In the genomic region with DNA sequence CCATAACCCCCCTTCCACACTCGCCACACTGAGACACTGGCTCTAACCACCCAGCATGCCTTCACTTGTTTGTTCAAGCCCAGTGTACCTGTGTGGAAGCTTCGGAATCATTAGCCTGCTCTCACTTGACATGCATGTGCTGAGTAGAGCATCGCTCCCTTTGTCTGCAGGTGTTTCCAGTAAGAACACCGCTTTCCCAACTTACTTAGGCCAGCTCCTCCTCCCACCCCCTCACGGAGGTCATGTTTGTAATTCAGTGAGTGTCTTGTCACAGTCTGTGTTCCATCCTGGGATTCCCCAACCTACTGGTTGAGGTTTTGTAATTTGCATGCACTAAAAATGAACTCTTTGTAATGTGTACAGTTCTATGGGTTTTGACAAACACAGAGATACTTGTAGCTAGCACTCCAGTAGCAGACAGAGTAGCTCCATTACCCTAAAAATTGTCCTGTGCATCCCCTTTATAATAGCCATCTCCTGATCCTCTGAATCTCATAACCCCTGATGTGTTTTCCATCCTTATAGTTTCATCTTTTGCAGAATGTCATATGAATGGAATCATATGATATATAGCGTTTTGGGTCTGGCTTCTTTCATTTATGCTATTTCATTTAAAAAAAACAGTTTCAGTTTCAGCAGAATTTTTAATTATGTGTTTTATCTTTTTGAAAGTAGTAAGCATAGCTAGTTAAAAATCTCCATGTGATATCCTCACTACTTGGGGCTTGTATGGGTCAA, we compare ENCODE assay signal across 8 cellular contexts.
DNase-seq lines count a peak whose midpoint lies in the region; ATAC-seq and TF ChIP-seq lines count a peak whose summit lies in the region.
"Had no signal": no experiment of that assay in that cellular context is flagged by ENCODE, and none has a peak within 500 bp of the region (broad histone marks: within the 10 kb centered on the region; RNA-seq: fewer than 3 reads in every experiment).

No MANE protein-coding gene starts in this region.

- peaks cover 2% of the 10 kb centered on the region for H3K4me1 Mint-ChIP-seq in endodermal cell

- H3K27me3 Mint-ChIP-seq in endodermal cell (ENCODE audit: insufficient read depth): peaks cover 10% of the 10 kb centered on the region

- H3K9me3 ChIP-seq in endodermal cell (ENCODE audit: control insufficient read depth, low read length) (no peaks in the 10 kb centered on the region), gastroesophageal sphincter (no peaks in the 10 kb centered on the region)

- TF ChIP-seq CTCF in endodermal cell (conservative IDR thresholded peaks at IDR 0.05): no peak
- no peak for TF ChIP-seq CTCF in gastroesophageal sphincter (IDR thresholded peaks at IDR 0.05)

- H3K4me3 ChIP-seq in endodermal cell (ENCODE audit: low read length) (no peak overlapping the region), gastroesophageal sphincter (no peak overlapping the region)
- H3K4me3 ChIP-seq: heart left ventricle had no signal

- H3K27me3 ChIP-seq in endodermal cell (ENCODE audit: control insufficient read depth, insufficient read depth, low read length, poor library complexity, severe bottlenecking) (no peaks in the 10 kb centered on the region), gastroesophageal sphincter (peaks cover 8% of the 10 kb centered on the region)
- H3K27me3 ChIP-seq: heart left ventricle had no signal

- no peaks in the 10 kb centered on the region for H3K36me3 Mint-ChIP-seq in endodermal cell (ENCODE audit: low read depth)

- WGBS in endodermal cell (ENCODE audit: insufficient coverage in 1 of 2, insufficient read length in 1 of 2), 2 experiments: 85 to 92% methylated on average over 3 to 5 of the region's 6 CpGs
- 74 to 81% methylated on average over 4 to 5 of the region's 6 CpGs for WGBS in gastroesophageal sphincter (ENCODE audit: low coverage in 1 of 2), 2 donors

- H3K27ac Mint-ChIP-seq in endodermal cell: no peak overlapping the region

- ATAC-seq in GM19438 (IDR thresholded peaks at IDR 0.05; ENCODE audit: low read depth, unreplicated experiment) (peak; percentile 86), HG03103 (IDR thresholded peaks at IDR 0.05; ENCODE audit: low read depth, unreplicated experiment) (peak; percentile 83), gastroesophageal sphincter (no peak)
- ATAC-seq: heart left ventricle had no signal

- peak; percentile 60 for DNase-seq in activated T-cell treated with anti-CD3 and anti-CD28 coated beads for 48 hours (ENCODE audit: low read depth)
- peak; percentile 69 for DNase-seq in stimulated activated CD8-positive, alpha-beta memory T cell treated with anti-CD3 and anti-CD28 coated beads, Interleukin-4, amount 100 ng/mL, for 48 hours
- no peak for DNase-seq in endodermal cell
- DNase-seq in EL: no peak

- H3K4me3 Mint-ChIP-seq in endodermal cell: no peak overlapping the region

- no peak overlapping the region for H3K27ac ChIP-seq in endodermal cell (ENCODE audit: low read depth, low read length)
- H3K27ac ChIP-seq in gastroesophageal sphincter: no peak overlapping the region
- H3K27ac ChIP-seq: heart left ventricle had no signal

- H3K9ac ChIP-seq in endodermal cell (ENCODE audit: extremely low read depth, low read length, poor library complexity, severe bottlenecking): no peak overlapping the region

- H3K36me3 ChIP-seq in endodermal cell (ENCODE audit: control insufficient read depth, insufficient read depth, low read length): no peaks in the 10 kb centered on the region
- no peaks in the 10 kb centered on the region for H3K36me3 ChIP-seq in gastroesophageal sphincter
- H3K36me3 ChIP-seq: heart left ventricle had no signal

- no peak for TF ChIP-seq POLR2A in gastroesophageal sphincter (IDR thresholded peaks at IDR 0.05)

- TF ChIP-seq EP300 in gastroesophageal sphincter (IDR thresholded peaks at IDR 0.05): no peak

- H3K4me1 ChIP-seq in endodermal cell (ENCODE audit: control insufficient read depth, insufficient read depth, low read length): no peaks in the 10 kb centered on the region
- no peaks in the 10 kb centered on the region for H3K4me1 ChIP-seq in gastroesophageal sphincter

- H3K9me3 Mint-ChIP-seq in endodermal cell: no peaks in the 10 kb centered on the region

Comparison
In these comparisons a context has a peak if more than half of its experiments do, and no peak if none do; other contexts are left out.
1. DNase-seq: peak in activated T-cell treated with anti-CD3 and anti-CD28 coated beads for 48 hours (single experiment) and stimulated activated CD8-positive, alpha-beta memory T cell treated with anti-CD3 and anti-CD28 coated beads, Interleukin-4, amount 100 ng/mL, for 48 hours (single experiment); none in endodermal cell (single experiment) and EL (single experiment).